1 cellular context compared by ENCODE assay signal in the genomic region with DNA sequence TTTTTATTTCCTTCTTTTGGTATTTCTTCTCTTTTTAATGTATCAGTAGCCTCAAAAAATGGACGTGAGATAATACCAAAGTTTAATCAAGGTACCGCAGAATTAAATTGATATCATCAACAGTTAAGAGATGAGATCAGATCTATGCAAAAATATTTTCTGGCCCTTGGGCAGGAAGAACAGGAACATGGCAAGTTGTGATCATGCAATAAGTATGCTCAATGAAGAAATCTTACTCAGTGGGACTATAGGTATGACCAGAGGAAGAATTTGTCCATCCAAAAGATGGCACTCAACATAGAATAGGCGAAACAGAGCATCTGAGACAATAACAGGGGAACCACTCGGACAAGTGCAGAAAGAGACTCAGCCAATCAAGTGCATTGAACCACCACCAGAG.
TF ChIP-seq lines count a peak whose summit lies in the region.

No MANE protein-coding gene starts in this region.

TF ChIP-seq in WTC11, 78 proteins besides CTCF, POLR2A, EP300 and RAD21 (continued from another document):
- TF ChIP-seq, protein P1, sequence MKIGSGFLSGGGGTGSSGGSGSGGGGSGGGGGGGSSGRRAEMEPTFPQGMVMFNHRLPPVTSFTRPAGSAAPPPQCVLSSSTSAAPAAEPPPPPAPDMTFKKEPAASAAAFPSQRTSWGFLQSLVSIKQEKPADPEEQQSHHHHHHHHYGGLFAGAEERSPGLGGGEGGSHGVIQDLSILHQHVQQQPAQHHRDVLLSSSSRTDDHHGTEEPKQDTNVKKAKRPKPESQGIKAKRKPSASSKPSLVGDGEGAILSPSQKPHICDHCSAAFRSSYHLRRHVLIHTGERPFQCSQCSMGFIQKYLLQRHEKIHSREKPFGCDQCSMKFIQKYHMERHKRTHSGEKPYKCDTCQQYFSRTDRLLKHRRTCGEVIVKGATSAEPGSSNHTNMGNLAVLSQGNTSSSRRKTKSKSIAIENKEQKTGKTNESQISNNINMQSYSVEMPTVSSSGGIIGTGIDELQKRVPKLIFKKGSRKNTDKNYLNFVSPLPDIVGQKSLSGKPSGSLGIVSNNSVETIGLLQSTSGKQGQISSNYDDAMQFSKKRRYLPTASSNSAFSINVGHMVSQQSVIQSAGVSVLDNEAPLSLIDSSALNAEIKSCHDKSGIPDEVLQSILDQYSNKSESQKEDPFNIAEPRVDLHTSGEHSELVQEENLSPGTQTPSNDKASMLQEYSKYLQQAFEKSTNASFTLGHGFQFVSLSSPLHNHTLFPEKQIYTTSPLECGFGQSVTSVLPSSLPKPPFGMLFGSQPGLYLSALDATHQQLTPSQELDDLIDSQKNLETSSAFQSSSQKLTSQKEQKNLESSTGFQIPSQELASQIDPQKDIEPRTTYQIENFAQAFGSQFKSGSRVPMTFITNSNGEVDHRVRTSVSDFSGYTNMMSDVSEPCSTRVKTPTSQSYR (CRISPR knock-in tag; IDR thresholded peaks at IDR 0.05): no peak
- TF ChIP-seq, protein P2, sequence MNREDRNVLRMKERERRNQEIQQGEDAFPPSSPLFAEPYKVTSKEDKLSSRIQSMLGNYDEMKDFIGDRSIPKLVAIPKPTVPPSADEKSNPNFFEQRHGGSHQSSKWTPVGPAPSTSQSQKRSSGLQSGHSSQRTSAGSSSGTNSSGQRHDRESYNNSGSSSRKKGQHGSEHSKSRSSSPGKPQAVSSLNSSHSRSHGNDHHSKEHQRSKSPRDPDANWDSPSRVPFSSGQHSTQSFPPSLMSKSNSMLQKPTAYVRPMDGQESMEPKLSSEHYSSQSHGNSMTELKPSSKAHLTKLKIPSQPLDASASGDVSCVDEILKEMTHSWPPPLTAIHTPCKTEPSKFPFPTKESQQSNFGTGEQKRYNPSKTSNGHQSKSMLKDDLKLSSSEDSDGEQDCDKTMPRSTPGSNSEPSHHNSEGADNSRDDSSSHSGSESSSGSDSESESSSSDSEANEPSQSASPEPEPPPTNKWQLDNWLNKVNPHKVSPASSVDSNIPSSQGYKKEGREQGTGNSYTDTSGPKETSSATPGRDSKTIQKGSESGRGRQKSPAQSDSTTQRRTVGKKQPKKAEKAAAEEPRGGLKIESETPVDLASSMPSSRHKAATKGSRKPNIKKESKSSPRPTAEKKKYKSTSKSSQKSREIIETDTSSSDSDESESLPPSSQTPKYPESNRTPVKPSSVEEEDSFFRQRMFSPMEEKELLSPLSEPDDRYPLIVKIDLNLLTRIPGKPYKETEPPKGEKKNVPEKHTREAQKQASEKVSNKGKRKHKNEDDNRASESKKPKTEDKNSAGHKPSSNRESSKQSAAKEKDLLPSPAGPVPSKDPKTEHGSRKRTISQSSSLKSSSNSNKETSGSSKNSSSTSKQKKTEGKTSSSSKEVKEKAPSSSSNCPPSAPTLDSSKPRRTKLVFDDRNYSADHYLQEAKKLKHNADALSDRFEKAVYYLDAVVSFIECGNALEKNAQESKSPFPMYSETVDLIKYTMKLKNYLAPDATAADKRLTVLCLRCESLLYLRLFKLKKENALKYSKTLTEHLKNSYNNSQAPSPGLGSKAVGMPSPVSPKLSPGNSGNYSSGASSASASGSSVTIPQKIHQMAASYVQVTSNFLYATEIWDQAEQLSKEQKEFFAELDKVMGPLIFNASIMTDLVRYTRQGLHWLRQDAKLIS (CRISPR knock-in tag; IDR thresholded peaks at IDR 0.05; ENCODE audit: borderline replicate concordance): no peak
- TF ChIP-seq, protein P3, sequence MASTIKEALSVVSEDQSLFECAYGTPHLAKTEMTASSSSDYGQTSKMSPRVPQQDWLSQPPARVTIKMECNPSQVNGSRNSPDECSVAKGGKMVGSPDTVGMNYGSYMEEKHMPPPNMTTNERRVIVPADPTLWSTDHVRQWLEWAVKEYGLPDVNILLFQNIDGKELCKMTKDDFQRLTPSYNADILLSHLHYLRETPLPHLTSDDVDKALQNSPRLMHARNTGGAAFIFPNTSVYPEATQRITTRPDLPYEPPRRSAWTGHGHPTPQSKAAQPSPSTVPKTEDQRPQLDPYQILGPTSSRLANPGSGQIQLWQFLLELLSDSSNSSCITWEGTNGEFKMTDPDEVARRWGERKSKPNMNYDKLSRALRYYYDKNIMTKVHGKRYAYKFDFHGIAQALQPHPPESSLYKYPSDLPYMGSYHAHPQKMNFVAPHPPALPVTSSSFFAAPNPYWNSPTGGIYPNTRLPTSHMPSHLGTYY (CRISPR knock-in tag; IDR thresholded peaks at IDR 0.05): no peak
- TF ChIP-seq, protein P4, sequence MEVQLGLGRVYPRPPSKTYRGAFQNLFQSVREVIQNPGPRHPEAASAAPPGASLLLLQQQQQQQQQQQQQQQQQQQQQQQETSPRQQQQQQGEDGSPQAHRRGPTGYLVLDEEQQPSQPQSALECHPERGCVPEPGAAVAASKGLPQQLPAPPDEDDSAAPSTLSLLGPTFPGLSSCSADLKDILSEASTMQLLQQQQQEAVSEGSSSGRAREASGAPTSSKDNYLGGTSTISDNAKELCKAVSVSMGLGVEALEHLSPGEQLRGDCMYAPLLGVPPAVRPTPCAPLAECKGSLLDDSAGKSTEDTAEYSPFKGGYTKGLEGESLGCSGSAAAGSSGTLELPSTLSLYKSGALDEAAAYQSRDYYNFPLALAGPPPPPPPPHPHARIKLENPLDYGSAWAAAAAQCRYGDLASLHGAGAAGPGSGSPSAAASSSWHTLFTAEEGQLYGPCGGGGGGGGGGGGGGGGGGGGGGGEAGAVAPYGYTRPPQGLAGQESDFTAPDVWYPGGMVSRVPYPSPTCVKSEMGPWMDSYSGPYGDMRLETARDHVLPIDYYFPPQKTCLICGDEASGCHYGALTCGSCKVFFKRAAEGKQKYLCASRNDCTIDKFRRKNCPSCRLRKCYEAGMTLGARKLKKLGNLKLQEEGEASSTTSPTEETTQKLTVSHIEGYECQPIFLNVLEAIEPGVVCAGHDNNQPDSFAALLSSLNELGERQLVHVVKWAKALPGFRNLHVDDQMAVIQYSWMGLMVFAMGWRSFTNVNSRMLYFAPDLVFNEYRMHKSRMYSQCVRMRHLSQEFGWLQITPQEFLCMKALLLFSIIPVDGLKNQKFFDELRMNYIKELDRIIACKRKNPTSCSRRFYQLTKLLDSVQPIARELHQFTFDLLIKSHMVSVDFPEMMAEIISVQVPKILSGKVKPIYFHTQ (CRISPR knock-in tag; IDR thresholded peaks at IDR 0.05): no peak
TF ChIP-seq in WTC11: peak in this region for 0.
